9 cellular contexts compared by ENCODE assay signal in the genomic region with DNA sequence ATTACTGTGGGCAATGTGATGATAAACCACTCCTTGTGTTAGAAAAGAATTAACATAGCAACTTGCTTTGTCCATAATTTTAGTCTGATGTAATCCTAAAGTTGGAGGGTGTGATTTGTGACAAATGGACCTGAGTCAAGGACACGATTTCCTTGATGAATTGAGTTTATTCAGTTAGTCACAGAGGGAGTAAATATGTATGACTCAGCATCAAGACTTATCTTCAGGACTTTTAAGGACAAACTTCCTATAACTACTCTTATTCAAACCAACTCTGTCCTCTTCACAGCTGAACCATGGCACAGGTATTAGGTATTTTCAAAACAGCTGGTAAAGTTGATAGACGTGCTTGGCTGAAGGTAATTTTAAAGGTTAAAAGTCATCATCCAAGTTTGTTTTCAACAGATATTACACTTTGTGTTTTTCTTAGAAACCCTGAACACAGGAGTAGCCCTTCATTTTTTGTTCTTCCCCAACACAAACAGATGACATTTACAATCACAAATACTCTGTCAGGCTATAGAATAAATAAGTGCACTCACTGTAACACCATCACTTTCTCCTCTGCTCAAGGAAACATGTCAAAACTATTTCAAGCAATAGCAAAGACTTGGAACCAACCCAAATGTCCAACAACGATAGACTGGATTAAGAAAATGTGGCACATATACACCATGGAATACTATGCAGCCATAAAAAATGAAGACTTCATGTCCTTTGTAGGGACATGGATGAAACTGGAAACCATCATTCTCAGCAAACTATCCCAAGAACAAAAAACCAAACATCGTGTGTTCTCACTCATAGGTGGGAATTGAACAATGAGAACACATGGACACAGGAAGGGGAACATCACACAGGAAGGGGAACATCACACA. TPM values are rescaled to one million over a fixed set of nuclear protein-coding genes. Genes with fewer than 3 reads are reported as not detected.
DNase-seq lines count a peak whose midpoint lies in the region; ATAC-seq and TF ChIP-seq lines count a peak whose summit lies in the region.
"Had no signal": no experiment of that assay in that cellular context is flagged by ENCODE, and none has a peak within 500 bp of the region (broad histone marks: within the 10 kb centered on the region; RNA-seq: fewer than 3 reads in every experiment).

No MANE protein-coding gene starts in this region.

- POLR2A ChIA-PET in WTC11 (lab: Charles Lee): no interaction called here

- peaks cover 16 to 35% of the 10 kb centered on the region in 2 donors for H3K4me1 ChIP-seq in thoracic aorta (ENCODE audit: control insufficient read depth in 1 of 2, low read depth in 2 of 2)

- CTCF ChIA-PET in activated naive CD4-positive, alpha-beta T cell treated with anti-CD3 and anti-CD28 coated beads for 36 hours (lab: Charles Lee): interaction anchor here (1.0 to 1.3 kb wide), 2 partner anchors 23 to 26 kb away, joined by 3 to 5 read pairs; no protein-coding TSS in a partner anchor
- CTCF ChIA-PET in WTC11 (lab: Charles Lee): interaction anchor here (0.6 to 1.6 kb wide), 2 partner anchors 12 to 92 kb away, joined by 3 to 5 read pairs; partner anchors contain the start of gene STK17A

- H3K27ac Mint-ChIP-seq in activated naive CD4-positive, alpha-beta T cell treated with anti-CD3 and anti-CD28 coated beads for 36 hours: peak overlapping the region; percentile 30
- peak overlapping the region in 1 of 2 donors; percentile 43 for H3K27ac Mint-ChIP-seq in activated naive CD4-positive, alpha-beta T cell treated with anti-CD3 and anti-CD28 coated beads, Interleukin-2, amount 50 U/mL, for 72 hours
- H3K27ac Mint-ChIP-seq in WTC11: no peak overlapping the region
- H3K27ac Mint-ChIP-seq: CD8-positive, alpha-beta T cell had no signal

- no peaks in the 10 kb centered on the region for H3K27me3 Mint-ChIP-seq in activated naive CD4-positive, alpha-beta T cell treated with anti-CD3 and anti-CD28 coated beads for 36 hours (ENCODE audit: low read depth)
- no peaks in the 10 kb centered on the region for H3K27me3 Mint-ChIP-seq in WTC11 (ENCODE audit: low read depth)

- no peak overlapping the region for H3K4me3 Mint-ChIP-seq in activated naive CD4-positive, alpha-beta T cell treated with anti-CD3 and anti-CD28 coated beads for 36 hours
- H3K4me3 Mint-ChIP-seq in WTC11: no peak overlapping the region
- H3K4me3 Mint-ChIP-seq: CD8-positive, alpha-beta T cell had no signal

- no peaks in the 10 kb centered on the region for H3K27me3 ChIP-seq in thoracic aorta (replicated peaks; ENCODE audit: insufficient read depth)

- H3K4me3 ChIP-seq in thoracic aorta: no peak overlapping the region

- H3K9me3 ChIP-seq in thoracic aorta: no peaks in the 10 kb centered on the region

- H3K36me3 Mint-ChIP-seq in activated naive CD4-positive, alpha-beta T cell treated with anti-CD3 and anti-CD28 coated beads for 36 hours (ENCODE audit: low read depth): peaks cover 34% of the 10 kb centered on the region
- H3K36me3 Mint-ChIP-seq in activated naive CD4-positive, alpha-beta T cell treated with anti-CD3 and anti-CD28 coated beads, Interleukin-2, amount 50 U/mL, for 72 hours: peaks cover 8 to 58% of the 10 kb centered on the region in 2 donors
- peaks cover 28% of the 10 kb centered on the region for H3K36me3 Mint-ChIP-seq in WTC11

- intact Hi-C loops in activated naive CD4-positive, alpha-beta T cell treated with anti-CD3 and anti-CD28 coated beads for 36 hours (cut with micrococcal nuclease): loop anchor here (1.0 kb wide), 2 partner anchors 12 to 20 kb away; no protein-coding TSS in a partner anchor
- intact Hi-C loops in left ventricle myocardium superior (cut with micrococcal nuclease): no loop called here

- H3K27ac ChIP-seq in thoracic aorta: peak overlapping the region in 1 of 2 donors; percentile 38

- peaks cover 24% of the 10 kb centered on the region for H3K9me3 Mint-ChIP-seq in activated naive CD4-positive, alpha-beta T cell treated with anti-CD3 and anti-CD28 coated beads for 36 hours
- peaks cover 0 to 16% of the 10 kb centered on the region in 2 donors for H3K9me3 Mint-ChIP-seq in activated naive CD4-positive, alpha-beta T cell treated with anti-CD3 and anti-CD28 coated beads, Interleukin-2, amount 50 U/mL, for 72 hours
- H3K9me3 Mint-ChIP-seq in WTC11: peaks cover 41% of the 10 kb centered on the region

- TF ChIP-seq CTCF in WTC11 (IDR thresholded peaks at IDR 0.05) (no peak), thoracic aorta (IDR thresholded peaks at IDR 0.05) (no peak)

- H3K36me3 ChIP-seq in thoracic aorta: no peaks in the 10 kb centered on the region

- no peak for ATAC-seq in activated naive CD4-positive, alpha-beta T cell treated with anti-CD3 and anti-CD28 coated beads, Interleukin-2, amount 50 U/mL, for 72 hours
- ATAC-seq in WTC11 (no peak), left ventricle myocardium superior (peak; percentile 54), thoracic aorta (ENCODE audit: insufficient number of reproducible peaks, low FRiP score, low read depth) (peak; percentile 94), HG02642 (IDR thresholded peaks at IDR 0.05; ENCODE audit: poor library complexity, unreplicated experiment) (no peak), HG03045 (IDR thresholded peaks at IDR 0.05; ENCODE audit: unreplicated experiment) (no peak)
- ATAC-seq: CD8-positive, alpha-beta T cell had no signal

- peaks cover 85% of the 10 kb centered on the region for H3K4me1 Mint-ChIP-seq in activated naive CD4-positive, alpha-beta T cell treated with anti-CD3 and anti-CD28 coated beads for 36 hours (ENCODE audit: low read depth)
- H3K4me1 Mint-ChIP-seq in WTC11: peaks cover 23% of the 10 kb centered on the region

- no peak for DNase-seq in activated naive CD4-positive, alpha-beta T cell treated with anti-CD3 and anti-CD28 coated beads for 36 hours
- no peak for DNase-seq in activated naive CD4-positive, alpha-beta T cell treated with anti-CD3 and anti-CD28 coated beads, Interleukin-2, amount 50 U/mL, for 72 hours (ENCODE audit: low spot score in 2 of 2)
- DNase-seq in WTC11 (ENCODE audit: low spot score) (no peak), left ventricle myocardium superior (no peak), thoracic aorta (ENCODE audit: low spot score) (no peak), SKM-1 (lab: John Stamatoyannopoulos, UW; ENCODE audit: unreplicated experiment) (no peak)
- DNase-seq: CD8-positive, alpha-beta T cell had no signal

TF ChIP-seq in WTC11, 78 proteins besides CTCF, POLR2A, EP300 and RAD21:
- TF ChIP-seq, protein P1, sequence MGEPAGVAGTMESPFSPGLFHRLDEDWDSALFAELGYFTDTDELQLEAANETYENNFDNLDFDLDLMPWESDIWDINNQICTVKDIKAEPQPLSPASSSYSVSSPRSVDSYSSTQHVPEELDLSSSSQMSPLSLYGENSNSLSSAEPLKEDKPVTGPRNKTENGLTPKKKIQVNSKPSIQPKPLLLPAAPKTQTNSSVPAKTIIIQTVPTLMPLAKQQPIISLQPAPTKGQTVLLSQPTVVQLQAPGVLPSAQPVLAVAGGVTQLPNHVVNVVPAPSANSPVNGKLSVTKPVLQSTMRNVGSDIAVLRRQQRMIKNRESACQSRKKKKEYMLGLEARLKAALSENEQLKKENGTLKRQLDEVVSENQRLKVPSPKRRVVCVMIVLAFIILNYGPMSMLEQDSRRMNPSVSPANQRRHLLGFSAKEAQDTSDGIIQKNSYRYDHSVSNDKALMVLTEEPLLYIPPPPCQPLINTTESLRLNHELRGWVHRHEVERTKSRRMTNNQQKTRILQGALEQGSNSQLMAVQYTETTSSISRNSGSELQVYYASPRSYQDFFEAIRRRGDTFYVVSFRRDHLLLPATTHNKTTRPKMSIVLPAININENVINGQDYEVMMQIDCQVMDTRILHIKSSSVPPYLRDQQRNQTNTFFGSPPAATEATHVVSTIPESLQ (CRISPR knock-in tag; IDR thresholded peaks at IDR 0.05): no peak
- peak; percentile 92 for TF ChIP-seq GABPB1 (CRISPR knock-in tag; IDR thresholded peaks at IDR 0.05)

RNA-seq across cellular contexts. Expression of gene COA1, which starts 54.5 kb away (rescaled TPM):
- 10 to 100 TPM; 85.9 to 87.2 TPM for total RNA-seq in activated naive CD4-positive, alpha-beta T cell treated with anti-CD3 and anti-CD28 coated beads for 36 hours
- total RNA-seq in activated naive CD4-positive, alpha-beta T cell treated with anti-CD3 and anti-CD28 coated beads, Interleukin-2, amount 50 U/mL, for 72 hours: 10 to 100 TPM; 31.9 to 72.4 TPM
- total RNA-seq in WTC11 (2021): 132 to 148 TPM (median 146 TPM) in 3 replicates
- total RNA-seq in left ventricle myocardium superior: 72.5 TPM
- total RNA-seq in thoracic aorta: 10 to 100 TPM; 39.9 to 77.4 TPM

Comparison
In these comparisons a context has a peak if more than half of its experiments do, and no peak if none do; other contexts are left out.
1. ATAC-seq: peak in left ventricle myocardium superior (single experiment) and thoracic aorta (single experiment); none in activated naive CD4-positive, alpha-beta T cell treated with anti-CD3 and anti-CD28 coated beads, Interleukin-2, amount 50 U/mL, for 72 hours (0 of 2), WTC11 (single experiment), HG02642 (single experiment) and HG03045 (single experiment).